Comparison of ENCODE assay signal across 14 cellular contexts in genomic region chr6:111696814-111697213, GRCh38.
A peak's percentile ranks its signal among the peaks of the same experiment; 100 is the strongest.
DNase-seq lines count a peak whose midpoint lies in the region; ATAC-seq and TF ChIP-seq lines count a peak whose summit lies in the region.
"Had no signal": no experiment of that assay in that cellular context is flagged by ENCODE, and none has a peak within 500 bp of the region (broad histone marks: within the 10 kb centered on the region; RNA-seq: fewer than 3 reads in every experiment).

No MANE protein-coding gene starts in this region.

- H3K4me1 Mint-ChIP-seq in activated CD8-positive, alpha-beta T cell treated with anti-CD3 and anti-CD28 coated beads for 36 hours (ENCODE audit: low read depth) = peaks cover 49% of the 10 kb centered on the region
- peaks cover 38% of the 10 kb centered on the region for H3K4me1 Mint-ChIP-seq in activated CD8-positive, alpha-beta T cell treated with anti-CD3 and anti-CD28 coated beads, Interleukin-2, amount 10 ng/mL, durations not matched to agents 7 days and 5 days (ENCODE audit: low read depth)
- peaks cover 51% of the 10 kb centered on the region for H3K4me1 Mint-ChIP-seq in activated naive CD8-positive, alpha-beta T cell (ENCODE audit: low read depth)
- peaks cover 49% of the 10 kb centered on the region for H3K4me1 Mint-ChIP-seq in activated naive CD8-positive, alpha-beta T cell treated with anti-CD3 and anti-CD28 coated beads, Interleukin-2, amount 50 U/mL, for 24 hours
- H3K4me1 Mint-ChIP-seq: CD14-positive monocyte, H9 had no signal

- DNase-seq in activated CD8-positive, alpha-beta T cell treated with anti-CD3 and anti-CD28 coated beads for 36 hours = no peak
- no peak for DNase-seq in activated CD8-positive, alpha-beta T cell treated with anti-CD3 and anti-CD28 coated beads, Interleukin-2, amount 10 ng/mL, durations not matched to agents 7 days and 5 days
- DNase-seq in activated naive CD8-positive, alpha-beta T cell treated with anti-CD3 and anti-CD28 coated beads, Interleukin-2, amount 50 U/mL, for 24 hours = no peak
- peak; percentile 51 for DNase-seq in cerebellar cortex (ENCODE audit: low spot score)
- DNase-seq in vagina (ENCODE audit: extremely low spot score in 2 of 2) = peak; percentile 25 to 47
- DNase-seq in heart left ventricle = no peak
- DNase-seq: Calu3, DMS 273 treated with DMSO at 0.1 percent for 48 hours, GOT3, H9 had no signal

- intact Hi-C loops in activated CD8-positive, alpha-beta T cell treated with anti-CD3 and anti-CD28 coated beads for 36 hours (cut with micrococcal nuclease) = no loop called here
- intact Hi-C loops in vagina (cut with DNase I) (no loop called here), heart left ventricle (cut with DNase I) (no loop called here)

- peak overlapping the region; percentile 16 for H3K27ac Mint-ChIP-seq in activated CD8-positive, alpha-beta T cell treated with anti-CD3 and anti-CD28 coated beads for 36 hours
- no peak overlapping the region for H3K27ac Mint-ChIP-seq in activated CD8-positive, alpha-beta T cell treated with anti-CD3 and anti-CD28 coated beads, Interleukin-2, amount 10 ng/mL, durations not matched to agents 7 days and 5 days
- H3K27ac Mint-ChIP-seq in activated naive CD8-positive, alpha-beta T cell = peak overlapping the region; percentile 50
- H3K27ac Mint-ChIP-seq in activated naive CD8-positive, alpha-beta T cell treated with anti-CD3 and anti-CD28 coated beads, Interleukin-2, amount 50 U/mL, for 24 hours = no peak overlapping the region
- H3K27ac Mint-ChIP-seq: CD14-positive monocyte had no signal

- no peak for TF ChIP-seq CTCF in activated CD8-positive, alpha-beta T cell treated with anti-CD3 and anti-CD28 coated beads for 36 hours (IDR thresholded peaks at IDR 0.05)
- TF ChIP-seq CTCF in vagina (IDR thresholded peaks at IDR 0.05) = no peak
- no peak for TF ChIP-seq CTCF in heart left ventricle (IDR thresholded peaks at IDR 0.05)

- H3K4me1 ChIP-seq in vagina (peaks cover 18% of the 10 kb centered on the region), heart left ventricle (peaks cover 0 to 16% (median 8%) of the 10 kb centered on the region in 12 donors)

- CTCF ChIA-PET in activated CD8-positive, alpha-beta T cell treated with anti-CD3 and anti-CD28 coated beads for 36 hours (lab: Charles Lee) = interaction anchor here (0.9 to 3.8 kb wide), 4 partner anchors 13 to 347 kb away, joined by 4 to 15 read pairs (median 6); no protein-coding TSS in a partner anchor
- CTCF ChIA-PET in activated CD8-positive, alpha-beta T cell treated with anti-CD3 and anti-CD28 coated beads, Interleukin-2, amount 10 ng/mL, durations not matched to agents 7 days and 5 days (lab: Charles Lee) = interaction anchor here (1.1 to 3.4 kb wide), 3 partner anchors 13 to 346 kb away, joined by 3 to 18 read pairs (median 9); no protein-coding TSS in a partner anchor

- H3K27me3 ChIP-seq in vagina (no peaks in the 10 kb centered on the region), heart left ventricle (no peaks in the 10 kb centered on the region)

- H3K9me3 ChIP-seq in vagina = no peaks in the 10 kb centered on the region
- no peaks in the 10 kb centered on the region for H3K9me3 ChIP-seq in heart left ventricle

- H3K27ac ChIP-seq in vagina = peak overlapping the region; percentile 26
- H3K27ac ChIP-seq in heart left ventricle = no peak overlapping the region
- H3K27ac ChIP-seq: 22Rv1 had no signal

- no peak overlapping the region for H3K4me3 ChIP-seq in vagina
- no peak overlapping the region for H3K4me3 ChIP-seq in heart left ventricle

- no peaks in the 10 kb centered on the region for H3K9me3 Mint-ChIP-seq in activated CD8-positive, alpha-beta T cell treated with anti-CD3 and anti-CD28 coated beads for 36 hours
- no peaks in the 10 kb centered on the region for H3K9me3 Mint-ChIP-seq in activated CD8-positive, alpha-beta T cell treated with anti-CD3 and anti-CD28 coated beads, Interleukin-2, amount 10 ng/mL, durations not matched to agents 7 days and 5 days (ENCODE audit: insufficient read depth)
- H3K9me3 Mint-ChIP-seq in activated naive CD8-positive, alpha-beta T cell (ENCODE audit: low read depth) = no peaks in the 10 kb centered on the region
- no peaks in the 10 kb centered on the region for H3K9me3 Mint-ChIP-seq in activated naive CD8-positive, alpha-beta T cell treated with anti-CD3 and anti-CD28 coated beads, Interleukin-2, amount 50 U/mL, for 24 hours
- H3K9me3 Mint-ChIP-seq: CD14-positive monocyte, H9 had no signal

- ATAC-seq in activated CD8-positive, alpha-beta T cell treated with anti-CD3 and anti-CD28 coated beads for 36 hours = no peak
- ATAC-seq in activated CD8-positive, alpha-beta T cell treated with anti-CD3 and anti-CD28 coated beads, Interleukin-2, amount 10 ng/mL, durations not matched to agents 7 days and 5 days = no peak
- no peak for ATAC-seq in activated naive CD8-positive, alpha-beta T cell treated with anti-CD3 and anti-CD28 coated beads, Interleukin-2, amount 50 U/mL, for 24 hours
- ATAC-seq in GM21786 (IDR thresholded peaks at IDR 0.05; ENCODE audit: unreplicated experiment) (no peak), heart left ventricle (no peak)

- peaks cover 78% of the 10 kb centered on the region for H3K36me3 Mint-ChIP-seq in activated CD8-positive, alpha-beta T cell treated with anti-CD3 and anti-CD28 coated beads for 36 hours (ENCODE audit: low read depth)
- H3K36me3 Mint-ChIP-seq in activated CD8-positive, alpha-beta T cell treated with anti-CD3 and anti-CD28 coated beads, Interleukin-2, amount 10 ng/mL, durations not matched to agents 7 days and 5 days (ENCODE audit: low read depth) = peaks cover 57% of the 10 kb centered on the region
- peaks cover 28% of the 10 kb centered on the region for H3K36me3 Mint-ChIP-seq in activated naive CD8-positive, alpha-beta T cell
- peaks cover 80% of the 10 kb centered on the region for H3K36me3 Mint-ChIP-seq in activated naive CD8-positive, alpha-beta T cell treated with anti-CD3 and anti-CD28 coated beads, Interleukin-2, amount 50 U/mL, for 24 hours (ENCODE audit: low read depth)

- H3K4me3 Mint-ChIP-seq in activated CD8-positive, alpha-beta T cell treated with anti-CD3 and anti-CD28 coated beads for 36 hours = no peak overlapping the region
- H3K4me3 Mint-ChIP-seq in activated CD8-positive, alpha-beta T cell treated with anti-CD3 and anti-CD28 coated beads, Interleukin-2, amount 10 ng/mL, durations not matched to agents 7 days and 5 days = no peak overlapping the region
- no peak overlapping the region for H3K4me3 Mint-ChIP-seq in activated naive CD8-positive, alpha-beta T cell
- H3K4me3 Mint-ChIP-seq in activated naive CD8-positive, alpha-beta T cell treated with anti-CD3 and anti-CD28 coated beads, Interleukin-2, amount 50 U/mL, for 24 hours = no peak overlapping the region
- H3K4me3 Mint-ChIP-seq: CD14-positive monocyte, H9 had no signal

- TF ChIP-seq POLR2A in vagina (IDR thresholded peaks at IDR 0.05) = no peak
- no peak for TF ChIP-seq POLR2A in heart left ventricle (IDR thresholded peaks at IDR 0.05)

- no peaks in the 10 kb centered on the region for H3K27me3 Mint-ChIP-seq in activated CD8-positive, alpha-beta T cell treated with anti-CD3 and anti-CD28 coated beads for 36 hours
- H3K27me3 Mint-ChIP-seq in activated CD8-positive, alpha-beta T cell treated with anti-CD3 and anti-CD28 coated beads, Interleukin-2, amount 10 ng/mL, durations not matched to agents 7 days and 5 days (ENCODE audit: low read depth) = no peaks in the 10 kb centered on the region
- H3K27me3 Mint-ChIP-seq in activated naive CD8-positive, alpha-beta T cell = no peaks in the 10 kb centered on the region
- no peaks in the 10 kb centered on the region for H3K27me3 Mint-ChIP-seq in activated naive CD8-positive, alpha-beta T cell treated with anti-CD3 and anti-CD28 coated beads, Interleukin-2, amount 50 U/mL, for 24 hours

- peaks cover 0 to 15% of the 10 kb centered on the region in 2 donors for H3K36me3 ChIP-seq in vagina
- H3K36me3 ChIP-seq in heart left ventricle = peaks cover 0 to 96% (median 83%) of the 10 kb centered on the region in 9 donors

- POLR2A ChIA-PET in activated CD8-positive, alpha-beta T cell treated with anti-CD3 and anti-CD28 coated beads for 36 hours (lab: Charles Lee) = interaction anchor here (0.9 kb wide), 1 partner anchor 13 kb away, joined by 4 read pairs; no protein-coding TSS in a partner anchor
- POLR2A ChIA-PET in activated CD8-positive, alpha-beta T cell treated with anti-CD3 and anti-CD28 coated beads, Interleukin-2, amount 10 ng/mL, durations not matched to agents 7 days and 5 days (lab: Charles Lee) = interaction anchor here (1.1 kb wide), 1 partner anchor 437 kb away, joined by 3 read pairs; a partner anchor contains a TSS

Comparison
In these comparisons a context has a peak if more than half of its experiments do, and no peak if none do; other contexts are left out.
1. H3K27ac Mint-ChIP-seq: peak in activated CD8-positive, alpha-beta T cell treated with anti-CD3 and anti-CD28 coated beads for 36 hours (single experiment) and activated naive CD8-positive, alpha-beta T cell (single experiment); none in activated CD8-positive, alpha-beta T cell treated with anti-CD3 and anti-CD28 coated beads, Interleukin-2, amount 10 ng/mL, durations not matched to agents 7 days and 5 days (single experiment) and activated naive CD8-positive, alpha-beta T cell treated with anti-CD3 and anti-CD28 coated beads, Interleukin-2, amount 50 U/mL, for 24 hours (single experiment).
2. DNase-seq: peak in cerebellar cortex (single experiment) and vagina (2 of 2); none in activated CD8-positive, alpha-beta T cell treated with anti-CD3 and anti-CD28 coated beads for 36 hours (single experiment), activated CD8-positive, alpha-beta T cell treated with anti-CD3 and anti-CD28 coated beads, Interleukin-2, amount 10 ng/mL, durations not matched to agents 7 days and 5 days (single experiment), activated naive CD8-positive, alpha-beta T cell treated with anti-CD3 and anti-CD28 coated beads, Interleukin-2, amount 50 U/mL, for 24 hours (single experiment) and heart left ventricle (0 of 5).